Comparison of ENCODE assay signal across 8 cellular contexts in genomic region chr13:44768233-44768632, GRCh38.
DNase-seq lines count a peak whose midpoint lies in the region; ATAC-seq lines count a peak whose summit lies in the region.

No MANE protein-coding gene starts in this region.

- H3K27ac Mint-ChIP-seq in activated naive CD8-positive, alpha-beta T cell treated with anti-CD3 and anti-CD28 coated beads for 36 hours: peak overlapping the region; percentile 84

- H3K4me1 Mint-ChIP-seq in activated naive CD8-positive, alpha-beta T cell treated with anti-CD3 and anti-CD28 coated beads for 36 hours: peaks cover 30% of the 10 kb centered on the region

- peak overlapping the region; percentile 27 for H3K4me3 Mint-ChIP-seq in activated naive CD8-positive, alpha-beta T cell treated with anti-CD3 and anti-CD28 coated beads for 36 hours

- H3K36me3 Mint-ChIP-seq in activated naive CD8-positive, alpha-beta T cell treated with anti-CD3 and anti-CD28 coated beads for 36 hours: no peaks in the 10 kb centered on the region

- DNase-seq in activated effector memory CD4-positive, alpha-beta T cell treated with anti-CD3 and anti-CD28 coated beads, Interleukin-2, amount 50 U/mL, for 16 hours: peak; percentile 65
- no peak for DNase-seq in activated effector memory CD4-positive, alpha-beta T cell treated with Interleukin-2 at 50 U/mL for 16 hours
- DNase-seq in activated naive CD8-positive, alpha-beta T cell treated with anti-CD3 and anti-CD28 coated beads for 36 hours: peak; percentile 43
- DNase-seq in stimulated activated naive CD8-positive, alpha-beta T cell treated with anti-CD3 and anti-CD28 coated beads, Interleukin-15, Interleukin-2, amounts not matched to agents 100 U/mL and 50 U/mL, for 24 hours: peak; percentile 49
- DNase-seq in NCI-H2107 (lab: John Stamatoyannopoulos, UW) (no peak), NCI-H446 treated with DMSO at 0.1 percent for 48 hours (lab: John Stamatoyannopoulos, UW) (no peak)
- DNase-seq in NK-92 treated with Interleukin-12 subunit alpha and Interleukin-12 subunit beta, amount 100 ng/mL, for 24 hours (lab: John Stamatoyannopoulos, UW): no peak

- peaks cover 12% of the 10 kb centered on the region for H3K27me3 Mint-ChIP-seq in activated naive CD8-positive, alpha-beta T cell treated with anti-CD3 and anti-CD28 coated beads for 36 hours

- ATAC-seq in HG03280 (IDR thresholded peaks at IDR 0.05; ENCODE audit: unreplicated experiment): peak; percentile 44
- peak; percentile 80 for ATAC-seq in stimulated activated naive CD8-positive, alpha-beta T cell treated with anti-CD3 and anti-CD28 coated beads, Interleukin-15, Interleukin-2, amounts not matched to agents 100 U/mL and 50 U/mL, for 24 hours

- peaks cover 3% of the 10 kb centered on the region for H3K9me3 Mint-ChIP-seq in activated naive CD8-positive, alpha-beta T cell treated with anti-CD3 and anti-CD28 coated beads for 36 hours

Comparison
In these comparisons a context has a peak if more than half of its experiments do, and no peak if none do; other contexts are left out.
1. DNase-seq: peak in activated effector memory CD4-positive, alpha-beta T cell treated with anti-CD3 and anti-CD28 coated beads, Interleukin-2, amount 50 U/mL, for 16 hours (single experiment), activated naive CD8-positive, alpha-beta T cell treated with anti-CD3 and anti-CD28 coated beads for 36 hours (single experiment) and stimulated activated naive CD8-positive, alpha-beta T cell treated with anti-CD3 and anti-CD28 coated beads, Interleukin-15, Interleukin-2, amounts not matched to agents 100 U/mL and 50 U/mL, for 24 hours (single experiment); none in activated effector memory CD4-positive, alpha-beta T cell treated with Interleukin-2 at 50 U/mL for 16 hours (single experiment), NCI-H2107 (single experiment), NK-92 treated with Interleukin-12 subunit alpha and Interleukin-12 subunit beta, amount 100 ng/mL, for 24 hours (single experiment) and NCI-H446 treated with DMSO at 0.1 percent for 48 hours (single experiment).